Comparison of ENCODE assay signal across 23 cellular contexts in genomic region chr12:19954163-19954562, GRCh38.
DNase-seq lines count a peak whose midpoint lies in the region; ATAC-seq and TF ChIP-seq lines count a peak whose summit lies in the region.
"Had no signal": no experiment of that assay in that cellular context is flagged by ENCODE, and none has a peak within 500 bp of the region (broad histone marks: within the 10 kb centered on the region; RNA-seq: fewer than 3 reads in every experiment).

No MANE protein-coding gene starts in this region.

- no peak overlapping the region for H3K4me3 ChIP-seq in left ventricle myocardium inferior
- no peak overlapping the region for H3K4me3 ChIP-seq in right cardiac atrium (ENCODE audit: low read length)
- H3K4me3 ChIP-seq: A549; BLaER1 treated with 17β-estradiol and CSF1 and Interleukin-3, amounts not matched to agents 10 nM and 100 nM; GM12878; GM23338 had no signal

- H3K9me3 ChIP-seq in left ventricle myocardium inferior (replicated peaks): no peaks in the 10 kb centered on the region
- no peaks in the 10 kb centered on the region for H3K9me3 ChIP-seq in right cardiac atrium (ENCODE audit: control insufficient read depth, low read length)
- H3K9me3 ChIP-seq: A549, BE2C had no signal

- H3K27ac ChIP-seq in left ventricle myocardium inferior (replicated peaks) (peak overlapping the region; percentile 83), right cardiac atrium (ENCODE audit: low read length) (no peak overlapping the region)
- H3K27ac ChIP-seq: A549; BLaER1 treated with 17β-estradiol and CSF1 and Interleukin-3, amounts not matched to agents 10 nM and 100 nM had no signal

- intact Hi-C loops in Right ventricle myocardium superior (cut with DNase I): no loop called here
- intact Hi-C loops in cardiac septum (cut with DNase I): no loop called here
- intact Hi-C loops in left ventricle myocardium inferior (cut with micrococcal nuclease): no loop called here
- intact Hi-C loops in right cardiac atrium (cut with DNase I): no loop called here

- H3K4me1 ChIP-seq in left ventricle myocardium inferior (peaks cover 36% of the 10 kb centered on the region), right cardiac atrium (ENCODE audit: control insufficient read depth, insufficient read depth, low read length) (no peaks in the 10 kb centered on the region)
- H3K4me1 ChIP-seq: A549 had no signal

- ATAC-seq in Right ventricle myocardium superior (ENCODE audit: poor library complexity) (peak; percentile 90), right cardiac atrium (peak; percentile 42 to 66), GM21447 (IDR thresholded peaks at IDR 0.05; ENCODE audit: unreplicated experiment) (no peak)
- ATAC-seq: A549, GM12878, GM23338, HCT116 had no signal

- 69% methylated on average over 4 of the region's 4 CpGs for WGBS in right cardiac atrium

- H3K27me3 ChIP-seq in left ventricle myocardium inferior (ENCODE audit: low read depth) (no peaks in the 10 kb centered on the region), right cardiac atrium (ENCODE audit: control insufficient read depth, insufficient read depth) (no peaks in the 10 kb centered on the region)
- H3K27me3 ChIP-seq: BE2C; BLaER1 treated with 17β-estradiol and CSF1 and Interleukin-3, amounts not matched to agents 10 nM and 100 nM had no signal

- DNase-seq in Right ventricle myocardium superior: no peak
- DNase-seq in cardiac septum (ENCODE audit: low spot score): no peak
- DNase-seq in left ventricle myocardium inferior: peak; percentile 17
- no peak for DNase-seq in right cardiac atrium
- DNase-seq in T-helper 2 cell: no peak
- no peak for DNase-seq in OCI-M2 (lab: John Stamatoyannopoulos, UW; ENCODE audit: unreplicated experiment)
- DNase-seq: 8988T; ACHN; AML-193; BE2C; CD4-positive, alpha-beta T cell; CD8-positive, alpha-beta memory T cell; DMS 273 treated with DMSO at 0.1 percent for 48 hours; DMS79; EL; GDM1; H9 had no signal

- TF ChIP-seq CTCF in left ventricle myocardium inferior (IDR thresholded peaks at IDR 0.05; ENCODE audit: borderline replicate concordance): no peak

- no peaks in the 10 kb centered on the region for H3K36me3 ChIP-seq in left ventricle myocardium inferior
- H3K36me3 ChIP-seq: BE2C; BLaER1 treated with 17β-estradiol and CSF1 and Interleukin-3, amounts not matched to agents 10 nM and 100 nM had no signal
